In genomic region chr12:110718222-110718908, GRCh38 we compare ENCODE assay signal across 17 cellular contexts. TPM values are rescaled to one million over a fixed set of nuclear protein-coding genes. Genes with fewer than 3 reads are reported as not detected.
A peak's percentile ranks its signal among the peaks of the same experiment; 100 is the strongest.
DNase-seq lines count a peak whose midpoint lies in the region; ATAC-seq, FAIRE-seq and TF ChIP-seq lines count a peak whose summit lies in the region.
"Had no signal": no experiment of that assay in that cellular context is flagged by ENCODE, and none has a peak within 500 bp of the region (broad histone marks: within the 10 kb centered on the region; RNA-seq: fewer than 3 reads in every experiment).

No MANE protein-coding gene starts in this region.

- 79% methylated on average over 7 of the region's 7 CpGs for WGBS in K562 (ENCODE audit: insufficient coverage, low coverage, missing lambda C conversion rate)

- no peak for DNase-seq in CD4-positive, alpha-beta T cell
- DNase-seq in CD8-positive, alpha-beta memory T cell, result no peak
- DNase-seq in NCI-H187 treated with DMSO at 0.1 percent for 48 hours (lab: John Stamatoyannopoulos, UW) (peak; percentile 89), K562 (ENCODE audit: extremely low read depth in 1 of 4, low spot score in 3 of 4) (no peak), left lung (no peak)
- DNase-seq: amniotic stem cell; central memory CD4-positive, alpha-beta T cell; effector CD8-positive, alpha-beta T cell; GM23248; islet precursor cell; Kasumi-1; mesenchymal stem cell; NCI-H2227 treated with DMSO at 0.1 percent for 48 hours; tibial artery had no signal

- H3K4me1 Mint-ChIP-seq in CD4-positive, alpha-beta T cell (ENCODE audit: low read depth), result no peaks in the 10 kb centered on the region
- peaks cover 0 to 9% (median 1%) of the 10 kb centered on the region in 3 donors for H3K4me1 Mint-ChIP-seq in CD8-positive, alpha-beta memory T cell
- H3K4me1 Mint-ChIP-seq: neural crest cell had no signal

- no peak overlapping the region for H3K4me3 Mint-ChIP-seq in CD4-positive, alpha-beta T cell
- H3K4me3 Mint-ChIP-seq in CD8-positive, alpha-beta memory T cell, result no peak overlapping the region
- H3K4me3 Mint-ChIP-seq: neural crest cell had no signal

- H3K9me3 ChIP-seq in CD4-positive, alpha-beta T cell (ENCODE audit: control insufficient read depth, low read length), result no peaks in the 10 kb centered on the region
- no peaks in the 10 kb centered on the region for H3K9me3 ChIP-seq in CD8-positive, alpha-beta memory T cell (ENCODE audit: low read length)
- no peaks in the 10 kb centered on the region for H3K9me3 ChIP-seq in K562 (replicated peaks; ENCODE audit: control insufficient read depth, insufficient read depth, low read depth, low read length)
- no peaks in the 10 kb centered on the region for H3K9me3 ChIP-seq in left lung
- H3K9me3 ChIP-seq: tibial artery had no signal

- POLR2A ChIA-PET in CD4-positive, alpha-beta T cell (lab: Charles Lee), result no interaction called here
- POLR2A ChIA-PET in CD8-positive, alpha-beta memory T cell (lab: Charles Lee), result interaction anchor here (0.6 kb wide), 1 partner anchor 12 kb away, joined by 3 read pairs; no protein-coding TSS in a partner anchor
- POLR2A ChIA-PET in K562 (lab: Yijun Ruan, JAX), result interaction anchor here (1.0 to 2.7 kb wide), 4 partner anchors 9 to 25 kb away, joined by 3 to 8 read pairs (median 4); no protein-coding TSS in a partner anchor

- H4K20me1 ChIP-seq in K562 (replicated peaks; ENCODE audit: control insufficient read depth, insufficient read depth, low read length), result no peaks in the 10 kb centered on the region

- H3K27ac Mint-ChIP-seq in CD4-positive, alpha-beta T cell, result peak overlapping the region; percentile 34
- peak overlapping the region in 5 of 8 donors; percentile 8 to 85 (median 43) for H3K27ac Mint-ChIP-seq in CD8-positive, alpha-beta memory T cell

- H3K4me1 ChIP-seq in CD8-positive, alpha-beta memory T cell (ENCODE audit: insufficient read depth, low read length), result no peaks in the 10 kb centered on the region
- H3K4me1 ChIP-seq in K562 (replicated peaks in 1 of 2; ENCODE audit: control insufficient read depth in 2 of 2, insufficient read depth in 2 of 2, low read length in 2 of 2), result no peaks in the 10 kb centered on the region
- no peaks in the 10 kb centered on the region for H3K4me1 ChIP-seq in left lung
- H3K4me1 ChIP-seq: tibial artery had no signal

- intact Hi-C loops in CD4-positive, alpha-beta T cell (cut with DNase I, micrococcal nuclease), result no loop called here
- intact Hi-C loops in K562 (cut with micrococcal nuclease), result no loop called here
- intact Hi-C loops in left lung (cut with DNase I), result no loop called here

- in situ Hi-C loops in K562 (cut with MboI), result no loop called here

- H3K4me3 ChIP-seq in CD8-positive, alpha-beta memory T cell (ENCODE audit: low read length), result no peak overlapping the region
- H3K4me3 ChIP-seq in K562 (no peak overlapping the region), left lung (no peak overlapping the region)
- H3K4me3 ChIP-seq: GM23248, tibial artery had no signal

- no peak for FAIRE-seq in K562 (lab: Jason Lieb, UNC)

- no peaks in the 10 kb centered on the region for H3K27me3 ChIP-seq in CD4-positive, alpha-beta T cell (ENCODE audit: control insufficient read depth, insufficient read depth, low read length)
- no peaks in the 10 kb centered on the region for H3K27me3 ChIP-seq in CD8-positive, alpha-beta memory T cell (ENCODE audit: insufficient read depth, low read length, poor library complexity, severe bottlenecking)
- H3K27me3 ChIP-seq in K562 (ENCODE audit: control insufficient read depth in 2 of 2, insufficient read depth in 2 of 2, low read length in 2 of 2) (no peaks in the 10 kb centered on the region), left lung (no peaks in the 10 kb centered on the region)
- H3K27me3 ChIP-seq: tibial artery had no signal

- H3K79me2 ChIP-seq in K562 (ENCODE audit: control insufficient read depth, insufficient read depth, low read length), result 0 out of 3 replicates have a peak, but pooled peaks cover under 1% of the 10 kb centered on the region

- CTCF ChIA-PET in CD4-positive, alpha-beta T cell (lab: Charles Lee), result no interaction called here
- CTCF ChIA-PET in CD8-positive, alpha-beta memory T cell (lab: Charles Lee), result no interaction called here
- CTCF ChIA-PET in K562 (lab: Yijun Ruan, JAX; ENCODE audit: low intra/inter-chr PET ratio), result no interaction called here

- no peak for ATAC-seq in CD4-positive, alpha-beta T cell (ENCODE audit: poor library complexity)
- ATAC-seq in K562, result peak; percentile 29; the same call in 2 of the 3 replicates
- no peak for ATAC-seq in HG02642 (IDR thresholded peaks at IDR 0.05; ENCODE audit: poor library complexity, unreplicated experiment)
- ATAC-seq in left lung, result no peak
- ATAC-seq in HG03039 (IDR thresholded peaks at IDR 0.05; ENCODE audit: unreplicated experiment), result no peak

- TF ChIP-seq RAD21 in K562 (CRISPR knock-in tag; conservative IDR thresholded peaks at IDR 0.05 in 1 of 2, IDR thresholded peaks at IDR 0.05 in 1 of 2), result no peak

- H3K36me3 Mint-ChIP-seq in CD4-positive, alpha-beta T cell (ENCODE audit: low read depth), result peaks cover 68% of the 10 kb centered on the region
- H3K36me3 Mint-ChIP-seq in CD8-positive, alpha-beta memory T cell, result peaks cover 0 to 65% (median 21%) of the 10 kb centered on the region in 3 donors

- peaks cover 40% of the 10 kb centered on the region for H3K36me3 ChIP-seq in CD8-positive, alpha-beta memory T cell (ENCODE audit: insufficient read depth, low read length)
- peaks cover 61% of the 10 kb centered on the region for H3K36me3 ChIP-seq in K562 (ENCODE audit: control insufficient read depth, insufficient read depth, low read length)
- peaks cover 0 to 67% of the 10 kb centered on the region in 2 donors for H3K36me3 ChIP-seq in left lung

- BruUV-seq in K562 (replicated peaks; lab: Mats Ljungman, UMichigan), result no TSS peak

- peak; percentile 27; the same call in 1 of the 2 replicates for TF ChIP-seq POLR2A in K562 (conservative IDR thresholded peaks at IDR 0.05)

- no peak for TF ChIP-seq EP300 in K562 (IDR thresholded peaks at IDR 0.05; ENCODE audit: low read length)

- no peak overlapping the region for H3K9ac ChIP-seq in K562 (ENCODE audit: insufficient read depth in 1 of 2, low read depth in 2 of 2, low read length in 2 of 2)
- H3K9ac ChIP-seq: GM23248 had no signal

- H2AFZ ChIP-seq in K562 (ENCODE audit: low read depth, low read length), result no peak overlapping the region
- H2AFZ ChIP-seq: GM23248 had no signal

- H3K27me3 Mint-ChIP-seq in CD4-positive, alpha-beta T cell, result no peaks in the 10 kb centered on the region
- no peaks in the 10 kb centered on the region for H3K27me3 Mint-ChIP-seq in CD8-positive, alpha-beta memory T cell

- no peak overlapping the region for H3K4me2 ChIP-seq in K562 (ENCODE audit: insufficient read depth, low read length)

- TF ChIP-seq CTCF in CD4-positive, alpha-beta T cell (IDR thresholded peaks at IDR 0.05), result no peak
- TF ChIP-seq CTCF in K562 (IDR thresholded peaks at IDR 0.05 in 2 of 3, conservative IDR thresholded peaks at IDR 0.05 in 1 of 3; ENCODE audit: insufficient read depth in 2 of 3, low read depth in 1 of 3, low read length in 3 of 3) (no peak), left lung (IDR thresholded peaks at IDR 0.05) (no peak)

- no peak overlapping the region for H3K27ac ChIP-seq in CD4-positive, alpha-beta T cell (ENCODE audit: low read depth, low read length)
- no peak overlapping the region for H3K27ac ChIP-seq in CD8-positive, alpha-beta memory T cell (ENCODE audit: low read depth, low read length)
- H3K27ac ChIP-seq in K562 (ENCODE audit: extremely low read depth, low read depth, low read length) (no peak overlapping the region), left lung (no peak overlapping the region)
- H3K27ac ChIP-seq: GM23248, tibial artery had no signal

- peaks cover 6% of the 10 kb centered on the region for H3K9me1 ChIP-seq in K562 (ENCODE audit: control insufficient read depth, insufficient read depth, low read length)

- H3K9me3 Mint-ChIP-seq in CD4-positive, alpha-beta T cell, result no peaks in the 10 kb centered on the region
- H3K9me3 Mint-ChIP-seq in CD8-positive, alpha-beta memory T cell, result no peaks in the 10 kb centered on the region
- H3K9me3 Mint-ChIP-seq: neural crest cell had no signal

RNA-seq across cellular contexts. Expression of gene PPP1CC, which starts 24.3 kb away (rescaled TPM):
- 100 to 1,000 TPM; 146 to 150 TPM for total RNA-seq in CD4-positive, alpha-beta T cell
- total RNA-seq in CD8-positive, alpha-beta memory T cell, result 100 to 1,000 TPM; 242 to 249 TPM
- 130 TPM for polyA plus RNA-seq in CD8-positive, alpha-beta memory T cell
- total RNA-seq in K562 (2011; cell fraction: chromatin; rRNA removed; ENCODE audit: low replicate concordance), result 91.4 and 203 TPM in 2 replicates
- 57.5 and 69.1 TPM in 2 replicates for total RNA-seq in K562 (2011; cell fraction: nucleolus; rRNA removed)
- total RNA-seq in K562 (2011; cell fraction: nucleoplasm; rRNA removed), result 128 and 212 TPM in 2 replicates
- total RNA-seq in K562 (2014; rRNA removed) (153 and 181 TPM in 2 replicates), K562 (2014; rRNA removed; fragmentation: Illumina TruSeq; extraction: Trizol) (203 and 241 TPM in 2 replicates), K562 (2015; rRNA removed; fragmentation: Illumina TruSeq; extraction: Trizol) (182 and 195 TPM in 2 replicates), K562 (2021) (178 and 197 TPM in 2 replicates), left lung (100 to 1,000 TPM in 1 of 2 donors, 10 to 100 TPM in 1; 86.8 to 104 TPM)
- polyA plus RNA-seq in K562 (2011; rRNA removed) (223 and 280 TPM in 2 replicates), K562 (2014; fragmentation: Illumina TruSeq; extraction: Trizol) (247 and 286 TPM in 2 replicates), K562 (2014; fragmentation: Nextera tagmentation; extraction: Ambion mirVana) (10 to 100 TPM; 67.4 to 76.3 TPM), K562 (2014; rRNA removed) (184 and 189 TPM in 2 replicates)
- polyA plus RNA-seq in K562 (2011; cell fraction: cytosol; rRNA removed), result 55.3 and 113 TPM in 2 replicates
- polyA plus RNA-seq in K562 (2011; cell fraction: nucleus; rRNA removed), result 73.0 and 117 TPM in 2 replicates
- 169 and 223 TPM in 2 replicates for polyA plus RNA-seq in K562 (2012)
- polyA minus RNA-seq in K562 (2011; rRNA and poly(A)+ RNA removed), result 168 and 213 TPM in 2 replicates
- polyA minus RNA-seq in K562 (2011; cell fraction: cytosol; rRNA and poly(A)+ RNA removed), result 76.7 and 92.6 TPM in 2 replicates
- polyA minus RNA-seq in K562 (2011; cell fraction: nucleus; rRNA and poly(A)+ RNA removed), result 44.8 and 82.3 TPM in 2 replicates

RNA-seq across cellular contexts. Expression of gene HVCN1, which starts 29.4 kb away (rescaled TPM):
- total RNA-seq in CD4-positive, alpha-beta T cell, result 1 to 10 TPM; 3.9 to 4.1 TPM
- 10 to 100 TPM; 18.5 to 20.2 TPM for total RNA-seq in CD8-positive, alpha-beta memory T cell
- polyA plus RNA-seq in CD8-positive, alpha-beta memory T cell, result 17.6 TPM
- 0.93 and 3.1 TPM in 2 replicates for total RNA-seq in K562 (2011; cell fraction: chromatin; rRNA removed; ENCODE audit: low replicate concordance)
- 0.92 and 1.3 TPM in 2 replicates for total RNA-seq in K562 (2011; cell fraction: nucleolus; rRNA removed)
- 1.0 and 1.2 TPM in 2 replicates for total RNA-seq in K562 (2011; cell fraction: nucleoplasm; rRNA removed)
- 0.50 and 1.4 TPM in 2 replicates for total RNA-seq in K562 (2014; rRNA removed)
- 0.61 and 0.91 TPM in 2 replicates for total RNA-seq in K562 (2014; rRNA removed; fragmentation: Illumina TruSeq; extraction: Trizol)
- total RNA-seq in K562 (2015; rRNA removed; fragmentation: Illumina TruSeq; extraction: Trizol), result 1.0 and 1.6 TPM in 2 replicates
- 0.87 and 1.4 TPM in 2 replicates for total RNA-seq in K562 (2021)
- polyA plus RNA-seq in K562 (2011; rRNA removed), result 0.25 and 4.6 TPM in 2 replicates
- polyA plus RNA-seq in K562 (2011; cell fraction: cytosol; rRNA removed), result 0.55 and 3.7 TPM in 2 replicates
- polyA plus RNA-seq in K562 (2011; cell fraction: nucleus; rRNA removed), result 0.54 and 2.5 TPM in 2 replicates
- polyA plus RNA-seq in K562 (2012), result 2.4 and 6.2 TPM in 2 replicates
- 1.4 and 1.8 TPM in 2 replicates for polyA plus RNA-seq in K562 (2014; fragmentation: Illumina TruSeq; extraction: Trizol)
- polyA plus RNA-seq in K562 (2014; fragmentation: Nextera tagmentation; extraction: Ambion mirVana), result under 1 TPM; 0.21 to 0.24 TPM
- polyA plus RNA-seq in K562 (2014; rRNA removed), result 0.74 and 0.90 TPM in 2 replicates
- polyA minus RNA-seq in K562 (2011; rRNA and poly(A)+ RNA removed), result 0.42 and 2.5 TPM in 2 replicates
- 1.2 TPM in 1 of 2 replicates, not detected in the other for polyA minus RNA-seq in K562 (2011; cell fraction: cytosol; rRNA and poly(A)+ RNA removed)
- 0.27 and 0.89 TPM in 2 replicates for polyA minus RNA-seq in K562 (2011; cell fraction: nucleus; rRNA and poly(A)+ RNA removed)
- total RNA-seq in left lung, result 10 to 100 TPM; 10.7 to 12.4 TPM
